In genomic region chr11:13465909-13466371, GRCh38 we compare ENCODE assay signal across 10 cellular contexts. TPM values are rescaled to one million over a fixed set of nuclear protein-coding genes. Genes with fewer than 3 reads are reported as not detected.
DNase-seq lines count a peak whose midpoint lies in the region; ATAC-seq and TF ChIP-seq lines count a peak whose summit lies in the region.
"Had no signal": no experiment of that assay in that cellular context is flagged by ENCODE, and none has a peak within 500 bp of the region (broad histone marks: within the 10 kb centered on the region; RNA-seq: fewer than 3 reads in every experiment).

No MANE protein-coding gene starts in this region.

- H2AFZ ChIP-seq in Loucy (ENCODE audit: low read length): no peak overlapping the region; the same call in 1 of the 2 replicates

- no peak overlapping the region for H3K9ac ChIP-seq in Loucy (ENCODE audit: low read depth, low read length, poor library complexity, severe bottlenecking)

- H3K4me1 ChIP-seq in Loucy (ENCODE audit: insufficient read depth, low read length, poor library complexity, severe bottlenecking): peaks cover 25% of the 10 kb centered on the region

- H3K4me3 ChIP-seq in Loucy (ENCODE audit: low read length, poor library complexity, severe bottlenecking) (no peak overlapping the region), WI38 (ENCODE audit: low read depth, low read length) (no peak overlapping the region), kidney epithelial cell (ENCODE audit: low read depth, low read length) (no peak overlapping the region)

- peaks cover 9% of the 10 kb centered on the region for H4K20me1 ChIP-seq in Loucy (ENCODE audit: insufficient read depth, low read length, poor library complexity, severe bottlenecking)

- H3K27me3 ChIP-seq in Loucy (ENCODE audit: insufficient read depth, low read length, poor library complexity, severe bottlenecking) (no peaks in the 10 kb centered on the region), kidney epithelial cell (ENCODE audit: control insufficient read depth, insufficient read depth, low read length) (no peaks in the 10 kb centered on the region)

- DNase-seq in NCI-H1417 (lab: John Stamatoyannopoulos, UW) (peak in 2 of 3 experiments; percentile 26 to 30), NCI-H1417 treated with DMSO at 0.1 percent for 48 hours (lab: John Stamatoyannopoulos, UW) (no peak), kidney epithelial cell (ENCODE audit: low read depth) (no peak)

- H3F3A ChIP-seq in Loucy (ENCODE audit: low read depth): no peaks in the 10 kb centered on the region; the same call in 1 of the 2 replicates

- peak overlapping the region; percentile 10 for H3K4me2 ChIP-seq in Loucy (ENCODE audit: low read depth, low read length, poor library complexity, severe bottlenecking)

- H3K79me2 ChIP-seq in Loucy (ENCODE audit: insufficient read depth, low read length): peaks cover 20% of the 10 kb centered on the region

- ATAC-seq in GM18517 (IDR thresholded peaks at IDR 0.05; ENCODE audit: unreplicated experiment): no peak
- no peak for ATAC-seq in HG02938 (IDR thresholded peaks at IDR 0.05; ENCODE audit: unreplicated experiment)
- no peak for ATAC-seq in HG02588 (IDR thresholded peaks at IDR 0.05; ENCODE audit: unreplicated experiment)

- no peaks in the 10 kb centered on the region for H3K36me3 ChIP-seq in Loucy (ENCODE audit: insufficient read depth, low read length)
- no peaks in the 10 kb centered on the region for H3K36me3 ChIP-seq in kidney epithelial cell (ENCODE audit: control insufficient read depth, insufficient read depth, low read length)

- H3K9me3 ChIP-seq in Loucy (ENCODE audit: insufficient read depth, low read depth, low read length): no peaks in the 10 kb centered on the region

- TF ChIP-seq CTCF in Loucy (conservative IDR thresholded peaks at IDR 0.05; ENCODE audit: low read length) (peak; percentile 74), WI38 (IDR thresholded peaks at IDR 0.05; ENCODE audit: low read depth, low read length) (peak; percentile 49; the same call in 1 of the 2 replicates), kidney epithelial cell (IDR thresholded peaks at IDR 0.05; ENCODE audit: insufficient read depth, low read length, poor library complexity, severe bottlenecking) (peak; percentile 60)

- no peaks in the 10 kb centered on the region for H3K9me2 ChIP-seq in Loucy (replicated peaks; ENCODE audit: low read depth, low read length)

RNA-seq across cellular contexts. Expression of gene BTBD10, which starts 2.9 kb away (rescaled TPM):
- 60.7 and 70.7 TPM in 2 replicates for total RNA-seq in kidney epithelial cell

RNA-seq across cellular contexts. Expression of gene PTH, which starts 29.9 kb away (rescaled TPM):
- total RNA-seq in kidney epithelial cell: not detected in 2 replicates
- total RNA-seq: activated CD8-positive, alpha-beta memory T cell treated with anti-CD3 and anti-CD28 coated beads for 36 hours; CD8-positive, alpha-beta memory T cell had no signal

Comparison
In these comparisons a context has a peak if more than half of its experiments do, and no peak if none do; other contexts are left out.
1. DNase-seq: peak in NCI-H1417 (2 of 3); none in NCI-H1417 treated with DMSO at 0.1 percent for 48 hours (single experiment) and kidney epithelial cell (single experiment).
2. Peak in every context shown above with its lines, with median percentiles within 50 percentile points of each other: CTCF ChIP-seq.